ENCODE assay signal across 1 cellular context in genomic region chr5:38541174-38541724, GRCh38.
TF ChIP-seq lines count a peak whose summit lies in the region.

No MANE protein-coding gene starts in this region.

TF ChIP-seq in K562, 482 proteins besides CTCF, POLR2A, EP300 and RAD21:
- peak; percentile 18; the same call in 1 of the 2 replicates for TF ChIP-seq TFE3 (CRISPR knock-in tag; IDR thresholded peaks at IDR 0.05)
- no peak for TF ChIP-seq ZNF253 (CRISPR knock-in tag; conservative IDR thresholded peaks at IDR 0.05)
- TF ChIP-seq ETV6 (IDR thresholded peaks at IDR 0.05; ENCODE audit: borderline replicate concordance in 1 of 2, low read depth in 2 of 2, low read length in 1 of 2), result no peak
- TF ChIP-seq ETV6 (CRISPR knock-in tag; IDR thresholded peaks at IDR 0.05; ENCODE audit: borderline replicate concordance), result no peak
